ENCODE assay signal across 18 cellular contexts in the genomic region with DNA sequence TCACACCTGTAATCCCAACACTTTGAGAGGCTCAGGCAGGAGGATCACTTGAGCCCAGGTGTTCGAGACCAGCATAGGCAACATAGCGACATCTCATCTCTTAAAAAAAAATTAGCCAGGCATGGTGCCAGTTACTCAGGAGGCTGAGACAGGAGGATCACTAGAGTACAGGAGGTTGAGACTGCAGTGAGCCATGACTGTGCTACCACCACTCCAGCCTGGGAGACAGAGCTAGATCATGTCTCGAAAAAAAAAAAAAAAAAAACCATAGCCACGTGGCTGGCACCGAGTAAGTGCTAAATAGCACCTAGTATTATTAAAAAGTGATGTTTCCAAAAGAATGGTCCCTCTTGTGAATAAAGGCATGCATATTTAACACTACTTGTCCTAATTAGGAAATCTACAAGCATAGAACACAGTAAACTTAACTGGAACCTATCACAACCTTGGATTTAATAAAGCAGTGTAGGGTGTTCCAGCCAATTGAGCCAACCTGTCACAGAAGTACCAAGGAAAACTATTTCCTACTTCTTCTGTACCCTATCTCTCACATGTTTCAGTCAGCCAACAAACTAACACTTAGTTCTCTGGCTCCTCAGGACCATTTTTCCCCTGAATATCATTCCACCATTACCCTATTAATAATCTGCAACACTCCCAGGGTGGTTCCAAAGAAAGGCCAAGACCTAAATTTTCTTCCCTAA. TPM values are rescaled to one million over a fixed set of nuclear protein-coding genes. Genes with fewer than 3 reads are reported as not detected.
A peak's percentile ranks its signal among the peaks of the same experiment; 100 is the strongest.
DNase-seq lines count a peak whose midpoint lies in the region; ATAC-seq and TF ChIP-seq lines count a peak whose summit lies in the region.
"Had no signal": no experiment of that assay in that cellular context is flagged by ENCODE, and none has a peak within 500 bp of the region (broad histone marks: within the 10 kb centered on the region; RNA-seq: fewer than 3 reads in every experiment).

No MANE protein-coding gene starts in this region.

- TF ChIP-seq CTCF in esophagus muscularis mucosa (IDR thresholded peaks at IDR 0.05) (no peak), progenitor cell of endocrine pancreas (IDR thresholded peaks at IDR 0.05; ENCODE audit: unreplicated experiment) (no peak)

- peaks cover 9% of the 10 kb centered on the region for H3K4me1 Mint-ChIP-seq in progenitor cell of endocrine pancreas (ENCODE audit: low read depth)

- ATAC-seq in GM18519 (IDR thresholded peaks at IDR 0.05; ENCODE audit: low FRiP score, unreplicated experiment), result no peak

- no peaks in the 10 kb centered on the region for H3K9me2 ChIP-seq in Karpas-422 (replicated peaks; ENCODE audit: insufficient read depth, low read length)

- H3K9ac ChIP-seq in Karpas-422 (ENCODE audit: low read length), result no peak overlapping the region
- H3K9ac ChIP-seq: parathyroid adenoma had no signal

- 72% methylated on average over 5 of the region's 5 CpGs for WGBS in esophagus muscularis mucosa

- peaks cover 100% of the 10 kb centered on the region for H3K79me2 ChIP-seq in Karpas-422 (ENCODE audit: low read length)

- peaks cover 54% of the 10 kb centered on the region for H4K20me1 ChIP-seq in Karpas-422 (ENCODE audit: insufficient read depth, low read depth, low read length)

- no peaks in the 10 kb centered on the region for H3K9me3 ChIP-seq in Karpas-422 (ENCODE audit: low read length)
- no peaks in the 10 kb centered on the region for H3K9me3 ChIP-seq in esophagus muscularis mucosa

- H3K36me3 ChIP-seq in Karpas-422 (ENCODE audit: insufficient read depth, low read length) (no peaks in the 10 kb centered on the region), esophagus muscularis mucosa (no peaks in the 10 kb centered on the region)

- no peaks in the 10 kb centered on the region for H3K27me3 ChIP-seq in Karpas-422 (ENCODE audit: low read length)
- H3K27me3 ChIP-seq in esophagus muscularis mucosa, result no peaks in the 10 kb centered on the region

- H3K4me3 ChIP-seq in Karpas-422 (ENCODE audit: low read length) (no peak overlapping the region), esophagus muscularis mucosa (no peak overlapping the region)
- H3K4me3 ChIP-seq: skin epidermis had no signal

- H3K27ac Mint-ChIP-seq in progenitor cell of endocrine pancreas, result peak overlapping the region; percentile 77

- TF ChIP-seq POLR2A in esophagus muscularis mucosa (IDR thresholded peaks at IDR 0.05; ENCODE audit: low read depth), result no peak

- H3K36me3 Mint-ChIP-seq in progenitor cell of endocrine pancreas (ENCODE audit: insufficient read depth), result peaks cover 2% of the 10 kb centered on the region

- no peak overlapping the region for H3K27ac ChIP-seq in Karpas-422 (ENCODE audit: low read length)
- peak overlapping the region in 3 of 4 donors; percentile 20 to 45 (median 36) for H3K27ac ChIP-seq in esophagus muscularis mucosa (replicated peaks in 1 of 4)
- H3K27ac ChIP-seq: parathyroid adenoma, skin epidermis had no signal

- H3K4me3 Mint-ChIP-seq in progenitor cell of endocrine pancreas (ENCODE audit: low read depth), result no peak overlapping the region
- H3K4me3 Mint-ChIP-seq: H9 had no signal

- TF ChIP-seq EP300 in esophagus muscularis mucosa (IDR thresholded peaks at IDR 0.05), result no peak

- H3K4me1 ChIP-seq in Karpas-422 (ENCODE audit: low read length) (peaks cover 31% of the 10 kb centered on the region), esophagus muscularis mucosa (peaks cover 47 to 97% (median 91%) of the 10 kb centered on the region in 4 donors)
- H3K4me1 ChIP-seq: parathyroid adenoma had no signal

- peak; percentile 18 for DNase-seq in NCI-H2171 treated with DMSO at 0.1 percent for 48 hours (lab: John Stamatoyannopoulos, UW)
- DNase-seq in NCI-H2171 (lab: John Stamatoyannopoulos, UW), result no peak
- no peak for DNase-seq in Karpas-422
- no peak for DNase-seq in esophagus muscularis mucosa (ENCODE audit: extremely low spot score)
- DNase-seq in progenitor cell of endocrine pancreas (ENCODE audit: low spot score, unreplicated experiment), result no peak
- no peak for DNase-seq in hepatic stellate cell (ENCODE audit: low spot score)
- DNase-seq in NCI-H2227 treated with DMSO at 0.1 percent for 48 hours (lab: John Stamatoyannopoulos, UW), result no peak
- DNase-seq: 8988T; amygdala; C1 segment of cervical spinal cord; DMS53; H9; NCI-H1694 treated with DMSO at 0.1 percent for 48 hours; stimulated activated CD4-positive, alpha-beta T cell treated with anti-CD3 and anti-CD28 coated beads, Interleukin-4, amount 100 ng/mL, for 24 hours; stimulated activated CD8-positive, alpha-beta memory T cell treated with anti-CD3 and anti-CD28 coated beads, Interleukin-4, amount 100 ng/mL, for 48 hours had no signal

- no peaks in the 10 kb centered on the region for H3K27me3 Mint-ChIP-seq in progenitor cell of endocrine pancreas

- H2AFZ ChIP-seq in Karpas-422 (ENCODE audit: low read length), result no peak overlapping the region
- H2AFZ ChIP-seq: parathyroid adenoma had no signal

- H3K9me3 Mint-ChIP-seq in progenitor cell of endocrine pancreas (ENCODE audit: low read depth), result no peaks in the 10 kb centered on the region
- H3K9me3 Mint-ChIP-seq: H9 had no signal

- intact Hi-C loops in esophagus muscularis mucosa (cut with DNase I), result no loop called here

- peak overlapping the region; percentile 3 for H3K4me2 ChIP-seq in Karpas-422 (ENCODE audit: low read depth, low read length, poor library complexity, severe bottlenecking)

RNA-seq across cellular contexts. Expression of a gene that starts 8.8 kb away (rescaled TPM):
- total RNA-seq in Karpas-422 (2014; rRNA removed; shearing (Covaris generic); ENCODE audit: low replicate concordance), result 40.1 and 79.1 TPM in 2 replicates
- total RNA-seq in esophagus muscularis mucosa (10 to 100 TPM; 72.1 to 91.4 (median 86.0) TPM), progenitor cell of endocrine pancreas (134 and 141 TPM in 2 replicates)
